In genomic region chr3:38207262-38208003, GRCh38 we compare ENCODE assay signal across 16 cellular contexts. TPM values are rescaled to one million over a fixed set of nuclear protein-coding genes. Genes with fewer than 3 reads are reported as not detected.
DNase-seq lines count a peak whose midpoint lies in the region; ATAC-seq lines count a peak whose summit lies in the region.
"Had no signal": no experiment of that assay in that cellular context is flagged by ENCODE, and none has a peak within 500 bp of the region (broad histone marks: within the 10 kb centered on the region; RNA-seq: fewer than 3 reads in every experiment).

No MANE protein-coding gene starts in this region.

- peak overlapping the region; percentile 44 for H3K27ac Mint-ChIP-seq in activated T-cell treated with anti-CD3 and anti-CD28 coated beads, Interleukin-2, amount 50 U/mL, for 72 hours
- no peak overlapping the region for H3K27ac Mint-ChIP-seq in activated T-cell treated with anti-CD3 and anti-CD28 coated beads, Interleukin-2, amount 50 U/mL, for 24 hours
- peak overlapping the region; percentile 32 to 49 for H3K27ac Mint-ChIP-seq in effector memory CD8-positive, alpha-beta T cell

- ATAC-seq in activated T-cell treated with anti-CD3 and anti-CD28 coated beads, Interleukin-2, amount 50 U/mL, for 72 hours (replicated peaks in 1 of 2), result no peak
- ATAC-seq in effector memory CD8-positive, alpha-beta T cell (replicated peaks), result no peak
- no peak for ATAC-seq in HG03159 (IDR thresholded peaks at IDR 0.05; ENCODE audit: unreplicated experiment)
- ATAC-seq: HCT116 had no signal

- no peak overlapping the region for H3K4me3 Mint-ChIP-seq in activated T-cell treated with anti-CD3 and anti-CD28 coated beads, Interleukin-2, amount 50 U/mL, for 72 hours
- H3K4me3 Mint-ChIP-seq in activated T-cell treated with anti-CD3 and anti-CD28 coated beads, Interleukin-2, amount 50 U/mL, for 24 hours, result no peak overlapping the region
- H3K4me3 Mint-ChIP-seq in effector memory CD8-positive, alpha-beta T cell, result no peak overlapping the region
- H3K4me3 Mint-ChIP-seq: IgD-negative memory B cell had no signal

- DNase-seq in activated T-cell treated with anti-CD3 and anti-CD28 coated beads, Interleukin-2, amount 50 U/mL, for 72 hours, result no peak
- no peak for DNase-seq in activated T-cell treated with anti-CD3 and anti-CD28 coated beads, Interleukin-2, amount 50 U/mL, for 24 hours
- DNase-seq in NOMO-1 treated with DMSO at 0.1 percent for 48 hours (lab: John Stamatoyannopoulos, UW; ENCODE audit: unreplicated experiment) (peak; percentile 33), iPS-NIHi7 (ENCODE audit: extremely low spot score) (no peak), putamen (ENCODE audit: low spot score) (no peak)
- DNase-seq in effector memory CD8-positive, alpha-beta T cell, result no peak
- DNase-seq: CD8-positive, alpha-beta memory T cell; GF-D8; NCI-H1092 treated with DMSO at 0.1 percent for 48 hours; NCI-H187; NCI-H2171; NCI-H510A; OCI-M1 had no signal

- no peaks in the 10 kb centered on the region for H3K27me3 Mint-ChIP-seq in activated T-cell treated with anti-CD3 and anti-CD28 coated beads, Interleukin-2, amount 50 U/mL, for 72 hours (ENCODE audit: low read depth)
- H3K27me3 Mint-ChIP-seq in activated T-cell treated with anti-CD3 and anti-CD28 coated beads, Interleukin-2, amount 50 U/mL, for 24 hours, result no peaks in the 10 kb centered on the region
- no peaks in the 10 kb centered on the region for H3K27me3 Mint-ChIP-seq in effector memory CD8-positive, alpha-beta T cell
- H3K27me3 Mint-ChIP-seq: CD8-positive, alpha-beta memory T cell; IgD-negative memory B cell had no signal

- H3K4me1 Mint-ChIP-seq in activated T-cell treated with anti-CD3 and anti-CD28 coated beads, Interleukin-2, amount 50 U/mL, for 72 hours (ENCODE audit: low read depth), result peaks cover 50% of the 10 kb centered on the region
- H3K4me1 Mint-ChIP-seq in activated T-cell treated with anti-CD3 and anti-CD28 coated beads, Interleukin-2, amount 50 U/mL, for 24 hours (ENCODE audit: low read depth), result peaks cover 77% of the 10 kb centered on the region
- H3K4me1 Mint-ChIP-seq in effector memory CD8-positive, alpha-beta T cell (ENCODE audit: low read depth in 2 of 2), result peaks cover 36 to 70% of the 10 kb centered on the region in 2 donors

- no peaks in the 10 kb centered on the region for H3K9me3 Mint-ChIP-seq in activated T-cell treated with anti-CD3 and anti-CD28 coated beads, Interleukin-2, amount 50 U/mL, for 72 hours
- H3K9me3 Mint-ChIP-seq in activated T-cell treated with anti-CD3 and anti-CD28 coated beads, Interleukin-2, amount 50 U/mL, for 24 hours, result no peaks in the 10 kb centered on the region
- no peaks in the 10 kb centered on the region for H3K9me3 Mint-ChIP-seq in effector memory CD8-positive, alpha-beta T cell
- H3K9me3 Mint-ChIP-seq: CD8-positive, alpha-beta memory T cell had no signal

- peaks cover 0 to 10% of the 10 kb centered on the region in 2 donors for H3K36me3 Mint-ChIP-seq in activated T-cell treated with anti-CD3 and anti-CD28 coated beads, Interleukin-2, amount 50 U/mL, for 72 hours (ENCODE audit: insufficient read depth in 2 of 2)
- H3K36me3 Mint-ChIP-seq in activated T-cell treated with anti-CD3 and anti-CD28 coated beads, Interleukin-2, amount 50 U/mL, for 24 hours (ENCODE audit: low read depth), result peaks cover 70% of the 10 kb centered on the region
- H3K36me3 Mint-ChIP-seq in effector memory CD8-positive, alpha-beta T cell (ENCODE audit: insufficient read depth), result peaks cover 3% of the 10 kb centered on the region

RNA-seq across cellular contexts. Expression of gene OXSR1, which starts 42.1 kb away (rescaled TPM):
- total RNA-seq in activated T-cell treated with anti-CD3 and anti-CD28 coated beads, Interleukin-2, amount 50 U/mL, for 72 hours, result 10 to 100 TPM; 46.3 to 51.8 TPM

RNA-seq across cellular contexts. Expression of gene SLC22A13, which starts 58.2 kb away (rescaled TPM):
- 1 to 10 TPM; 1.0 to 1.2 TPM for total RNA-seq in activated T-cell treated with anti-CD3 and anti-CD28 coated beads, Interleukin-2, amount 50 U/mL, for 72 hours
